In genomic region chr3:44030690-44031344, GRCh38 we compare ENCODE assay signal across 29 cellular contexts.
DNase-seq lines count a peak whose midpoint lies in the region; ATAC-seq, FAIRE-seq and TF ChIP-seq lines count a peak whose summit lies in the region.
"Had no signal": no experiment of that assay in that cellular context is flagged by ENCODE, and none has a peak within 500 bp of the region (broad histone marks: within the 10 kb centered on the region; RNA-seq: fewer than 3 reads in every experiment).

No MANE protein-coding gene starts in this region.

- no peaks in the 10 kb centered on the region for H3K9me3 Mint-ChIP-seq in astrocyte (ENCODE audit: unreplicated experiment)
- no peaks in the 10 kb centered on the region for H3K9me3 Mint-ChIP-seq in memory B cell
- H3K9me3 Mint-ChIP-seq in Caco-2 (ENCODE audit: unreplicated experiment), result no peaks in the 10 kb centered on the region
- H3K9me3 Mint-ChIP-seq: activated naive CD8-positive, alpha-beta T cell treated with anti-CD3 and anti-CD28 coated beads, Interleukin-2, amount 50 U/mL, for 24 hours; CD8-positive, alpha-beta memory T cell; H9; mesothelial cell of epicardium; natural killer cell; stimulated activated naive CD8-positive, alpha-beta T cell treated with anti-CD3 and anti-CD28 coated beads, Interleukin-15, amount 100 ng/mL, for 72 hours had no signal

- no peak overlapping the region for H2AFZ ChIP-seq in astrocyte (ENCODE audit: low read depth, low read length)

- no TSS peak for BruUV-seq in Caco-2 (replicated peaks; lab: Mats Ljungman, UMichigan)
- BruUV-seq in A673 (replicated peaks; lab: Mats Ljungman, UMichigan), result no TSS peak

- peaks cover 24% of the 10 kb centered on the region for H3K4me1 Mint-ChIP-seq in astrocyte (ENCODE audit: low read depth, unreplicated experiment)
- H3K4me1 Mint-ChIP-seq in memory B cell, result peaks cover 8% of the 10 kb centered on the region
- no peaks in the 10 kb centered on the region for H3K4me1 Mint-ChIP-seq in Caco-2 (ENCODE audit: low read depth, unreplicated experiment)
- H3K4me1 Mint-ChIP-seq: activated naive CD8-positive, alpha-beta T cell treated with anti-CD3 and anti-CD28 coated beads, Interleukin-2, amount 50 U/mL, for 24 hours; CD8-positive, alpha-beta memory T cell; mesothelial cell of epicardium; natural killer cell; stimulated activated naive CD8-positive, alpha-beta T cell treated with anti-CD3 and anti-CD28 coated beads, Interleukin-15, amount 100 ng/mL, for 72 hours had no signal

- no peaks in the 10 kb centered on the region for H4K20me1 ChIP-seq in astrocyte (ENCODE audit: insufficient read depth, low read length)

- no peak for FAIRE-seq in astrocyte (lab: Jason Lieb, UNC)
- FAIRE-seq: endometrium had no signal

- H3K27me3 Mint-ChIP-seq in astrocyte (ENCODE audit: low read depth, unreplicated experiment), result no peaks in the 10 kb centered on the region
- H3K27me3 Mint-ChIP-seq in memory B cell, result no peaks in the 10 kb centered on the region
- H3K27me3 Mint-ChIP-seq in Caco-2 (ENCODE audit: insufficient read depth, unreplicated experiment), result peaks cover 5% of the 10 kb centered on the region

- no peak overlapping the region for H3K4me2 ChIP-seq in astrocyte (ENCODE audit: low read length)

- H3K36me3 ChIP-seq in astrocyte (ENCODE audit: insufficient read depth, low read length) (no peaks in the 10 kb centered on the region), Caco-2 (ENCODE audit: control insufficient read depth, insufficient read depth, low read length) (no peaks in the 10 kb centered on the region), A673 (ENCODE audit: insufficient read depth, low read length, poor library complexity, severe bottlenecking) (no peaks in the 10 kb centered on the region)
- H3K36me3 ChIP-seq: breast epithelium, heart right ventricle, transverse colon had no signal

- POLR2A ChIA-PET in Caco-2 (lab: Charles Lee), result interaction anchor here (0.6 kb wide), 1 partner anchor 169 kb away, joined by 3 read pairs; no protein-coding TSS in a partner anchor
- POLR2A ChIA-PET in A673 (lab: Charles Lee; ENCODE audit: low non-redundant PET), result no interaction called here

- peak; percentile 29 for DNase-seq in GM04504 (ENCODE audit: low read depth)
- peak; percentile 20 for DNase-seq in LHCN-M2 (ENCODE audit: low read depth)
- peak; percentile 14 for DNase-seq in astrocyte (ENCODE audit: low read depth)
- no peak for DNase-seq in memory B cell (ENCODE audit: low spot score in 2 of 2)
- no peak for DNase-seq in effector CD4-positive, alpha-beta T cell
- no peak for DNase-seq in Caco-2
- DNase-seq in A673 (ENCODE audit: low spot score), result no peak
- DNase-seq: activated CD4-positive, alpha-beta T cell treated with anti-CD3 and anti-CD28 coated beads, Interleukin-2, amount 50 U/mL, for 48 hours; activated CD4-positive, CD25-positive, alpha-beta regulatory T cell; activated effector memory CD4-positive, alpha-beta T cell treated with anti-CD3 and anti-CD28 coated beads, Interleukin-2, amount 50 U/mL, for 16 hours; activated naive CD8-positive, alpha-beta T cell treated with anti-CD3 and anti-CD28 coated beads, Interleukin-2, amount 50 U/mL, for 24 hours; AML-193; CD8-positive, alpha-beta memory T cell; cortex of kidney; H9; heart right ventricle; left colon; natural killer cell; NCI-H2081 treated with DMSO at 0.1 percent for 48 hours; right cardiac atrium; stimulated activated CD4-positive, alpha-beta T cell treated with anti-CD3 and anti-CD28 coated beads, Interleukin-12 subunit alpha, Interleukin-12 subunit beta, amount 100 ng/mL, for 4 hours; stimulated activated CD4-positive, alpha-beta T cell treated with anti-CD3 and anti-CD28 coated beads, Interleukin-4, amount 100 ng/mL, for 4 hours; stimulated activated naive CD8-positive, alpha-beta T cell treated with anti-CD3 and anti-CD28 coated beads, Interleukin-15, amount 100 ng/mL, for 72 hours; T1000; transverse colon had no signal

- CTCF ChIA-PET in Caco-2 (lab: Charles Lee) (no interaction called here), A673 (lab: Charles Lee) (no interaction called here)

- no peak overlapping the region for H3K27ac Mint-ChIP-seq in astrocyte (ENCODE audit: unreplicated experiment)
- H3K27ac Mint-ChIP-seq in memory B cell, result no peak overlapping the region
- no peak overlapping the region for H3K27ac Mint-ChIP-seq in Caco-2 (ENCODE audit: unreplicated experiment)
- H3K27ac Mint-ChIP-seq: activated naive CD8-positive, alpha-beta T cell treated with anti-CD3 and anti-CD28 coated beads, Interleukin-2, amount 50 U/mL, for 24 hours; CD8-positive, alpha-beta memory T cell; H9; mesothelial cell of epicardium; natural killer cell; stimulated activated naive CD8-positive, alpha-beta T cell treated with anti-CD3 and anti-CD28 coated beads, Interleukin-15, amount 100 ng/mL, for 72 hours had no signal

- H3K4me3 Mint-ChIP-seq in astrocyte (ENCODE audit: unreplicated experiment) (no peak overlapping the region), memory B cell (no peak overlapping the region), Caco-2 (ENCODE audit: unreplicated experiment) (no peak overlapping the region)
- H3K4me3 Mint-ChIP-seq: activated naive CD8-positive, alpha-beta T cell treated with anti-CD3 and anti-CD28 coated beads, Interleukin-2, amount 50 U/mL, for 24 hours; CD8-positive, alpha-beta memory T cell; H9; mesothelial cell of epicardium; natural killer cell; stimulated activated naive CD8-positive, alpha-beta T cell treated with anti-CD3 and anti-CD28 coated beads, Interleukin-15, amount 100 ng/mL, for 72 hours had no signal

- intact Hi-C loops in Caco-2 (cut with micrococcal nuclease; ENCODE audit: unreplicated experiment), result no loop called here
- intact Hi-C loops in A673 (cut with micrococcal nuclease; ENCODE audit: unreplicated experiment), result no loop called here

- no peak overlapping the region for H3K4me3 ChIP-seq in astrocyte (ENCODE audit: insufficient read depth, low read depth, low read length)
- no peak overlapping the region for H3K4me3 ChIP-seq in Caco-2 (ENCODE audit: low read depth, low read length)
- H3K4me3 ChIP-seq in A673 (ENCODE audit: low read depth, low read length, poor library complexity, severe bottlenecking), result no peak overlapping the region
- H3K4me3 ChIP-seq: breast epithelium, heart right ventricle, transverse colon had no signal

- H3K9ac ChIP-seq in astrocyte (ENCODE audit: low read length), result no peak overlapping the region

- no peaks in the 10 kb centered on the region for H3K4me1 ChIP-seq in astrocyte (ENCODE audit: insufficient read depth, low read length)
- no peaks in the 10 kb centered on the region for H3K4me1 ChIP-seq in Caco-2
- H3K4me1 ChIP-seq in A673 (ENCODE audit: insufficient read depth, low read length, poor library complexity, severe bottlenecking), result no peaks in the 10 kb centered on the region
- H3K4me1 ChIP-seq: breast epithelium, heart right ventricle, transverse colon had no signal

- H3K36me3 Mint-ChIP-seq in astrocyte (ENCODE audit: low read depth, unreplicated experiment) (peaks cover 29% of the 10 kb centered on the region), memory B cell (no peaks in the 10 kb centered on the region), Caco-2 (ENCODE audit: insufficient read depth, unreplicated experiment) (peaks cover 4% of the 10 kb centered on the region)
- H3K36me3 Mint-ChIP-seq: CD8-positive, alpha-beta memory T cell; mesothelial cell of epicardium; natural killer cell had no signal

- H3K9me3 ChIP-seq in astrocyte (ENCODE audit: insufficient read depth, low read depth, low read length) (no peaks in the 10 kb centered on the region), Caco-2 (no peaks in the 10 kb centered on the region), A673 (ENCODE audit: low read depth, low read length, poor library complexity, severe bottlenecking) (no peaks in the 10 kb centered on the region)
- H3K9me3 ChIP-seq: breast epithelium, heart right ventricle, transverse colon had no signal

- H3K27me3 ChIP-seq in astrocyte (ENCODE audit: insufficient read depth, low read length) (no peaks in the 10 kb centered on the region), Caco-2 (replicated peaks; ENCODE audit: control insufficient read depth, insufficient read depth, low read length) (no peaks in the 10 kb centered on the region), A673 (replicated peaks; ENCODE audit: insufficient read depth, low read depth, low read length, poor library complexity) (no peaks in the 10 kb centered on the region)

- H3K79me2 ChIP-seq in astrocyte (ENCODE audit: insufficient read depth, low read length), result no peaks in the 10 kb centered on the region

- no peak overlapping the region for H3K27ac ChIP-seq in astrocyte (ENCODE audit: low read depth, low read length)
- no peak overlapping the region for H3K27ac ChIP-seq in A673 (ENCODE audit: low read depth, low read length, poor library complexity, severe bottlenecking)
- H3K27ac ChIP-seq: breast epithelium, heart right ventricle, transverse colon had no signal

- ATAC-seq in memory B cell (ENCODE audit: low read depth) (peak; percentile 39), GM21390 (IDR thresholded peaks at IDR 0.05; ENCODE audit: unreplicated experiment) (no peak)
- ATAC-seq: activated naive CD8-positive, alpha-beta T cell treated with anti-CD3 and anti-CD28 coated beads, Interleukin-2, amount 50 U/mL, for 24 hours; heart right ventricle; left colon; natural killer cell; right cardiac atrium; stimulated activated naive CD8-positive, alpha-beta T cell treated with anti-CD3 and anti-CD28 coated beads, Interleukin-15, amount 100 ng/mL, for 72 hours had no signal

- TF ChIP-seq CTCF in astrocyte (IDR thresholded peaks at IDR 0.05; ENCODE audit: insufficient read depth, low read depth, low read length) (no peak), Caco-2 (IDR thresholded peaks at IDR 0.05; ENCODE audit: insufficient read depth in 1 of 2, low read depth in 1 of 2, low read length in 1 of 2, severe bottlenecking in 1 of 2, unreplicated experiment in 1 of 2) (no peak), A673 (conservative IDR thresholded peaks at IDR 0.05; ENCODE audit: low read depth, low read length) (no peak)

Comparison
In these comparisons a context has a peak if more than half of its experiments do, and no peak if none do; other contexts are left out.
1. DNase-seq: peak in GM04504 (single experiment), LHCN-M2 (single experiment) and astrocyte (single experiment); none in memory B cell (0 of 2), effector CD4-positive, alpha-beta T cell (single experiment), Caco-2 (0 of 2) and A673 (single experiment).